ENCODE assay signal across 1 cellular context in genomic region chr16:51937771-51938170, GRCh38.
TF ChIP-seq lines count a peak whose summit lies in the region.

No MANE protein-coding gene starts in this region.

TF ChIP-seq in GM23338, 12 proteins besides CTCF, POLR2A, EP300 and RAD21 (continued from another document):
- no peak for TF ChIP-seq ZNF462 (CRISPR knock-in tag; IDR thresholded peaks at IDR 0.05)
- TF ChIP-seq EZH2 (IDR thresholded peaks at IDR 0.05; ENCODE audit: low read depth, unreplicated experiment) = no peak
